8 cellular contexts compared by ENCODE assay signal in the genomic region with DNA sequence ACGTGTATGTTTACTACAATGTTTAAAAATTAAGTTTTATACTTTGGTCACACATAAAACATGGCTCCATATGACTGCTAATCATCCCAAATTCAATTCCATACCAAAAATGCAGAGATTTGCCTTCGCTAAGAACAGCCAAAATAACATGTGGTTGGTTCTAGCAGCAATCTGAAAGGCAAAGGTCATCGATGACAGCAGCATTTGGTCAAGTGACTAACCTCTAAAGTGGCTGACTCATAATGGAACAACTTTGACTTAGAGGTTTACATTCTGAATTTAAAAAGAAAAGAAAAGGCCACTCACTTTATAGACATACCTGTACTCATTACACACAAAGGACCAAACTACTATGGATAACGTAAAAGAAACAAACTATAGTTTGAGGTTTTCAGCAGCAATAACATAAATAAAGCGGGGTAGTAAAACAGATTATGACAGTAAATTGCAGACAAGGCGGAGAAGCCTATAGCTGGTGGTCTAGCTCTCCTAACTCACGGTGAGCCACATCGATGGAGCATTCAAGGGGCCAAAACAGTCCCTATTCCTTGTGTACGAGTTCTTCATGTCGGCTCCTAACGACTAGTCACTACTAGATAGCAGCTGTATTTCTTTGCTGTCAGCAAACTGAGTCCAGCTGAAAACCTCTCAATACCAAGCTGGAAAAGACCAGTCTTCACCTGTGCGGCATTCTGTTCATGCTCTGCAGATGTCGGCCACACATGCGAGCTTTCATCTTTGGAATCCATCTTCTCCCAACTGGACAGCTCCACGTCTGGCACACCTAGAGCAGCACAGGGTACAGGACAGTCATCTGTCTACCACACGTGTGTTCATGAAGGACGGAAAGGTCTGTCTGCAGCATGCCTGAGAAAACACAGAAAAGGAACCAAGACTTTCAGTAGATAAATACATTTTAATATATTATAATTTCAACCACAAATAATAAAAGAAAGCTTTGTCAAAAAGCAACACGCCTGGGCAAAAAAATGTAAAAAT. TPM values are rescaled to one million over a fixed set of nuclear protein-coding genes. Genes with fewer than 3 reads are reported as not detected.
DNase-seq lines count a peak whose midpoint lies in the region; ATAC-seq and TF ChIP-seq lines count a peak whose summit lies in the region.

No MANE protein-coding gene starts in this region.

- H3K36me3 Mint-ChIP-seq in activated T-cell treated with anti-CD3 and anti-CD28 coated beads, Interleukin-2, amount 50 U/mL, for 24 hours (ENCODE audit: low read depth), result peaks cover 42% of the 10 kb centered on the region
- peaks cover 5% of the 10 kb centered on the region for H3K36me3 Mint-ChIP-seq in neural progenitor cell

- H3K36me3 ChIP-seq in PC-3 (ENCODE audit: low read depth, low read length), result no peaks in the 10 kb centered on the region
- H3K36me3 ChIP-seq in kidney epithelial cell (ENCODE audit: control insufficient read depth, insufficient read depth, low read length), result no peaks in the 10 kb centered on the region
- no peaks in the 10 kb centered on the region for H3K36me3 ChIP-seq in neural progenitor cell

- H4K20me1 ChIP-seq in PC-3 (ENCODE audit: low read length) (no peaks in the 10 kb centered on the region), neural progenitor cell (ENCODE audit: low read depth) (peaks cover 5% of the 10 kb centered on the region)

- H3K9me3 ChIP-seq in PC-3 (ENCODE audit: low read length), result no peaks in the 10 kb centered on the region
- no peaks in the 10 kb centered on the region for H3K9me3 ChIP-seq in neural progenitor cell (ENCODE audit: low read depth)

- H3K4me3 Mint-ChIP-seq in activated T-cell treated with anti-CD3 and anti-CD28 coated beads, Interleukin-2, amount 50 U/mL, for 24 hours, result no peak overlapping the region
- no peak overlapping the region for H3K4me3 Mint-ChIP-seq in neural progenitor cell

- TF ChIP-seq CTCF in PC-3 (conservative IDR thresholded peaks at IDR 0.05; ENCODE audit: low read depth, low read length) (no peak), kidney epithelial cell (IDR thresholded peaks at IDR 0.05; ENCODE audit: insufficient read depth, low read length, poor library complexity, severe bottlenecking) (no peak), neural progenitor cell (IDR thresholded peaks at IDR 0.05) (no peak)

- no TSS peak for BruUV-seq in PC-3 (replicated peaks; lab: Mats Ljungman, UMichigan)

- CTCF ChIA-PET in PC-3 (lab: Charles Lee), result interaction anchor here (0.5 kb wide), 2 partner anchors 98 to 252 kb away, joined by 3 read pairs; no protein-coding TSS in a partner anchor

- no peak overlapping the region for H3K27ac Mint-ChIP-seq in activated T-cell treated with anti-CD3 and anti-CD28 coated beads, Interleukin-2, amount 50 U/mL, for 24 hours
- H3K27ac Mint-ChIP-seq in neural progenitor cell, result no peak overlapping the region

- in situ Hi-C loops in G401 (cut with HindIII; ENCODE audit: low sequenced_read_pairs), result no loop called here

- H3K9me3 Mint-ChIP-seq in activated T-cell treated with anti-CD3 and anti-CD28 coated beads, Interleukin-2, amount 50 U/mL, for 24 hours, result no peaks in the 10 kb centered on the region
- H3K9me3 Mint-ChIP-seq in neural progenitor cell, result no peaks in the 10 kb centered on the region

- H3K9ac ChIP-seq in PC-3 (ENCODE audit: low read length) (no peak overlapping the region), neural progenitor cell (no peak overlapping the region)

- no peaks in the 10 kb centered on the region for H3F3A ChIP-seq in PC-3 (ENCODE audit: low read length, unreplicated experiment)
- no peaks in the 10 kb centered on the region for H3F3A ChIP-seq in neural progenitor cell (ENCODE audit: low read depth)

- DNase-seq in activated T-cell treated with anti-CD3 and anti-CD28 coated beads for 48 hours (ENCODE audit: low read depth) (peak; percentile 4), PC-3 (peak; percentile 98), kidney epithelial cell (ENCODE audit: low read depth) (peak; percentile 74), neural progenitor cell (ENCODE audit: low spot score) (no peak), G401 (ENCODE audit: low spot score) (no peak), hippocampal formation (lab: John Stamatoyannopoulos, UW) (no peak)
- DNase-seq in activated T-cell treated with anti-CD3 and anti-CD28 coated beads, Interleukin-2, amount 50 U/mL, for 24 hours, result no peak

- peak overlapping the region; percentile 46 for H3K4me2 ChIP-seq in PC-3 (ENCODE audit: low read length)
- H3K4me2 ChIP-seq in neural progenitor cell, result no peak overlapping the region

- H3K79me2 ChIP-seq in PC-3 (ENCODE audit: low read length) (no peaks in the 10 kb centered on the region), neural progenitor cell (ENCODE audit: low read depth) (no peaks in the 10 kb centered on the region)

- peak overlapping the region; percentile 8; the same call in 1 of the 2 replicates for H3K4me3 ChIP-seq in PC-3 (ENCODE audit: low read length)
- no peak overlapping the region for H3K4me3 ChIP-seq in kidney epithelial cell (ENCODE audit: low read depth, low read length)
- H3K4me3 ChIP-seq in neural progenitor cell, result no peak overlapping the region

- H3K9me2 ChIP-seq in PC-3 (replicated peaks; ENCODE audit: low read length), result no peaks in the 10 kb centered on the region

- H3K4me1 ChIP-seq in PC-3 (ENCODE audit: insufficient read depth, low read length), result peaks cover 19% of the 10 kb centered on the region
- H3K4me1 ChIP-seq in neural progenitor cell, result no peaks in the 10 kb centered on the region

- POLR2A ChIA-PET in PC-3 (lab: Charles Lee; ENCODE audit: unreplicated experiment), result interaction anchor here (0.5 to 0.6 kb wide), 2 partner anchors 171 to 221 kb away, joined by 3 to 9 read pairs; no protein-coding TSS in a partner anchor

- H3K27me3 ChIP-seq in PC-3 (ENCODE audit: low read length), result no peaks in the 10 kb centered on the region
- no peaks in the 10 kb centered on the region for H3K27me3 ChIP-seq in kidney epithelial cell (ENCODE audit: control insufficient read depth, insufficient read depth, low read length)
- no peaks in the 10 kb centered on the region for H3K27me3 ChIP-seq in neural progenitor cell

- no peaks in the 10 kb centered on the region for H3K27me3 Mint-ChIP-seq in activated T-cell treated with anti-CD3 and anti-CD28 coated beads, Interleukin-2, amount 50 U/mL, for 24 hours
- H3K27me3 Mint-ChIP-seq in neural progenitor cell (ENCODE audit: insufficient read depth, low read depth), result peaks cover 2% of the 10 kb centered on the region

- H3K27ac ChIP-seq in PC-3 (ENCODE audit: low read length), result peak overlapping the region; percentile 55
- no peak overlapping the region for H3K27ac ChIP-seq in neural progenitor cell

- ATAC-seq in HG02759 (IDR thresholded peaks at IDR 0.05; ENCODE audit: unreplicated experiment), result peak; percentile 93
- ATAC-seq in PC-3, result peak; percentile 99

- intact Hi-C loops in PC-3 (cut with micrococcal nuclease), result loop anchor here (2.0 kb wide), 1 partner anchor 42 kb away; a partner anchor contains a TSS

- H2AFZ ChIP-seq in PC-3 (ENCODE audit: low read length) (no peak overlapping the region), neural progenitor cell (replicated peaks) (no peak overlapping the region)

- peaks cover 9% of the 10 kb centered on the region for H3K4me1 Mint-ChIP-seq in activated T-cell treated with anti-CD3 and anti-CD28 coated beads, Interleukin-2, amount 50 U/mL, for 24 hours (ENCODE audit: low read depth)
- H3K4me1 Mint-ChIP-seq in neural progenitor cell, result no peaks in the 10 kb centered on the region

RNA-seq across cellular contexts. Expression of a gene that starts 42.1 kb away (rescaled TPM):
- total RNA-seq in PC-3 (2014; rRNA removed) (7.3 and 8.5 TPM in 2 replicates), kidney epithelial cell (7.1 and 9.9 TPM in 2 replicates), neural progenitor cell (ENCODE audit: low replicate concordance) (14.2 and 16.3 TPM in 2 replicates)
- total RNA-seq in G401 (2014; rRNA removed; shearing (Covaris generic)), result 3.0 and 5.6 TPM in 2 replicates

Comparison
In these comparisons a context has a peak if more than half of its experiments do, and no peak if none do; other contexts are left out.
1. DNase-seq: peak in activated T-cell treated with anti-CD3 and anti-CD28 coated beads for 48 hours (single experiment), PC-3 (single experiment) and kidney epithelial cell (single experiment); none in activated T-cell treated with anti-CD3 and anti-CD28 coated beads, Interleukin-2, amount 50 U/mL, for 24 hours (single experiment), neural progenitor cell (single experiment), G401 (single experiment) and hippocampal formation (0 of 2).